ENCODE assay signal across 10 cellular contexts in genomic region chr4:86898562-86898961, GRCh38. TPM values are rescaled to one million over a fixed set of nuclear protein-coding genes. Genes with fewer than 3 reads are reported as not detected.
DNase-seq lines count a peak whose midpoint lies in the region; FAIRE-seq and TF ChIP-seq lines count a peak whose summit lies in the region.
"Had no signal": no experiment of that assay in that cellular context is flagged by ENCODE, and none has a peak within 500 bp of the region (broad histone marks: within the 10 kb centered on the region; RNA-seq: fewer than 3 reads in every experiment).

No MANE protein-coding gene starts in this region.

- peak; percentile 23 for TF ChIP-seq CTCF in GM06990 (IDR thresholded peaks at IDR 0.05; ENCODE audit: insufficient read depth, low read length, poor library complexity, severe bottlenecking)
- no peak for TF ChIP-seq CTCF in Calu3 (IDR thresholded peaks at IDR 0.05; ENCODE audit: unreplicated experiment)

- intact Hi-C loops in Calu3 (cut with micrococcal nuclease; ENCODE audit: unreplicated experiment) = loop anchor here (5.0 to 10.0 kb wide), 4 partner anchors 64 to 339 kb away; no protein-coding TSS in a partner anchor

- H3K4me3 ChIP-seq in GM06990 (replicated peaks; ENCODE audit: low read depth, low read length) (no peak overlapping the region), HAP-1 (no peak overlapping the region)

- CTCF ChIA-PET in Calu3 (lab: Charles Lee) = no interaction called here

- TF ChIP-seq POLR2A in GM12892 (IDR thresholded peaks at IDR 0.05; ENCODE audit: low read depth, low read length) = no peak

- in situ Hi-C loops in HAP-1 (cut with MboI; ENCODE audit: low sequenced_read_pairs) = loop anchor here (5.0 kb wide), 1 partner anchor 401 kb away; no protein-coding TSS in a partner anchor

- H3K36me3 ChIP-seq in GM06990 (ENCODE audit: control insufficient read depth, insufficient read depth, low read length) = no peaks in the 10 kb centered on the region
- no peaks in the 10 kb centered on the region for H3K36me3 ChIP-seq in HAP-1 (replicated peaks)

- H3K9me3 ChIP-seq in HAP-1 = no peaks in the 10 kb centered on the region

- no peaks in the 10 kb centered on the region for H3K4me1 Mint-ChIP-seq in Calu3 (ENCODE audit: low read depth, unreplicated experiment)

- FAIRE-seq in GM12892 (lab: Jason Lieb, UNC) = no peak

- H3K27me3 ChIP-seq in GM06990 (replicated peaks; ENCODE audit: control insufficient read depth, insufficient read depth, low read length) (no peaks in the 10 kb centered on the region), HAP-1 (ENCODE audit: low read depth) (no peaks in the 10 kb centered on the region)

- no peak for DNase-seq in GM06990 (ENCODE audit: extremely low read depth, insufficient read length)
- peak; percentile 56 for DNase-seq in HT-29 (ENCODE audit: low spot score)
- peak; percentile 33 for DNase-seq in amniotic epithelial cell (ENCODE audit: low read depth)
- peak; percentile 44 for DNase-seq in left kidney (ENCODE audit: low read depth, low spot score)
- DNase-seq in HAP-1 (ENCODE audit: low spot score in 2 of 2) = no peak
- DNase-seq in globus pallidus (ENCODE audit: low spot score) = no peak
- DNase-seq in GM12892 (ENCODE audit: insufficient read length) = no peak
- DNase-seq in Calu3 = no peak
- DNase-seq: GDM1 had no signal

- no peaks in the 10 kb centered on the region for H3K27me3 Mint-ChIP-seq in Calu3 (ENCODE audit: unreplicated experiment)

- no peak overlapping the region for H3K27ac Mint-ChIP-seq in Calu3 (ENCODE audit: unreplicated experiment)

- H3K4me3 Mint-ChIP-seq in Calu3 (ENCODE audit: low read depth, unreplicated experiment) = no peak overlapping the region

- H3K36me3 Mint-ChIP-seq in Calu3 (ENCODE audit: insufficient read depth, unreplicated experiment) = no peaks in the 10 kb centered on the region

- H3K4me1 ChIP-seq in HAP-1 = peaks cover 5% of the 10 kb centered on the region; the same call in 1 of the 2 replicates

- BruUV-seq in Calu3 (replicated peaks; lab: Mats Ljungman, UMichigan) = no TSS peak

- peaks cover 2% of the 10 kb centered on the region for H3K9me3 Mint-ChIP-seq in Calu3 (ENCODE audit: low read depth, unreplicated experiment)

RNA-seq across cellular contexts. Expression of gene C4orf36, which starts 6.3 kb away (rescaled TPM):
- total RNA-seq in HT-29 (2014; rRNA removed; shearing (Covaris generic)) = 0.10 and 0.41 TPM in 2 replicates
- polyA plus RNA-seq in GM12892 (2012; ENCODE audit: missing spikeins) = not detected
- total RNA-seq in Calu3 (2022) = 1.7 and 1.9 TPM in 2 replicates
- total RNA-seq: RPMI7951 had no signal

RNA-seq across cellular contexts. Expression of gene AFF1, which starts 36.2 kb away (rescaled TPM):
- 22.6 and 25.6 TPM in 2 replicates for total RNA-seq in HT-29 (2014; rRNA removed; shearing (Covaris generic))
- 27.9 TPM for polyA plus RNA-seq in GM12892 (2012; ENCODE audit: missing spikeins)
- total RNA-seq in Calu3 (2022) = 37.7 and 40.2 TPM in 2 replicates

RNA-seq across cellular contexts. Expression of gene SLC10A6, which starts 49.4 kb away (rescaled TPM):
- not detected in 2 replicates for total RNA-seq in HT-29 (2014; rRNA removed; shearing (Covaris generic))
- polyA plus RNA-seq in GM12892 (2012; ENCODE audit: missing spikeins) = not detected
- total RNA-seq in Calu3 (2022) = not detected in 2 replicates
- total RNA-seq: RPMI7951 had no signal

Comparison
In these comparisons a context has a peak if more than half of its experiments do, and no peak if none do; other contexts are left out.
1. DNase-seq: peak in HT-29 (single experiment), amniotic epithelial cell (single experiment) and left kidney (single experiment); none in GM06990 (single experiment), HAP-1 (0 of 2), globus pallidus (single experiment), GM12892 (single experiment) and Calu3 (single experiment).